Comparison of ENCODE assay signal across 24 cellular contexts in the genomic region with DNA sequence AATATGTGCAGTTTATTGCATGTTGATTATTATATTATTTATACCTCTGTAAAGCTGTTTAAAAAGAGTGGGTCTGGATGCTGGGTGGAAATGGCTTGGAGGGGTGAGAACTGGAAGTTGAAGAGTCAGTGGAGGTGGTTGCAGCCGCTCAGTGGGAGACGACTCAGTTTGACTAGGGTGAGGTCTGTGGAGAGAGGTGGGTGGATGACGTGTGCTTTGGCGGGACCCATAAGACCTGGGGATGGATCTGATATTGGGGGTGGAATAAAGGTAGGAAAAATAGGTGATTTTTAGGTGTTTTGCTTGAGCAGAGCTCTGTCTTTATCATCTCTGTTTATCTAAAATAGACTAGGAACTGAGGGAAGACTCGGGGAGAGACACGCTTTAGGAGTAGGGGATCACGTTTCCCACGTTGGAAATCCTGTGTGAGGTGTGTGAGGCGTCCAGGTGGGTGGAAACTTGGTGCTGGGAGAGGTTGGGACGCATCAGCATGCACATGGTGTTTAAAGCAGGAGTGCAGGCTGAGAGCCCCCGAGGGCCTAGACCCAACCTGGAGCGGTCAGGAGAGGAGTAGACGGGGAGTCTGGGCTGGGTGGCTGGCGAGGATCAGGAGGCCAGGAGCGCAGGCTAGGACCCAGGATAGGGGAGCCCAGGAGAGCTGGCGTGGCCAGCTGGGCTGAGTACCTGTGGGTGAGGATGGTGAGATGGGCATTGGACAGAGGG. TPM values are rescaled to one million over a fixed set of nuclear protein-coding genes. Genes with fewer than 3 reads are reported as not detected.
DNase-seq lines count a peak whose midpoint lies in the region; ATAC-seq, FAIRE-seq and TF ChIP-seq lines count a peak whose summit lies in the region.
"Had no signal": no experiment of that assay in that cellular context is flagged by ENCODE, and none has a peak within 500 bp of the region (broad histone marks: within the 10 kb centered on the region; RNA-seq: fewer than 3 reads in every experiment).

No MANE protein-coding gene starts in this region.

- no peak overlapping the region for H3K9ac ChIP-seq in neuronal stem cell (ENCODE audit: low read depth, low read length, poor library complexity)

- no peak overlapping the region for H2BK15ac ChIP-seq in neuronal stem cell (ENCODE audit: low read length)

- no peaks in the 10 kb centered on the region for H3K9me3 Mint-ChIP-seq in activated naive CD4-positive, alpha-beta T cell treated with anti-CD3 and anti-CD28 coated beads, Interleukin-2, amount 10 ng/mL, durations not matched to agents 7 days and 5 days
- H3K9me3 Mint-ChIP-seq: CD8-positive, alpha-beta memory T cell; H9 had no signal

- peak overlapping the region; percentile 32 for H3K23ac ChIP-seq in neuronal stem cell (ENCODE audit: low read depth, low read length, poor library complexity)

- no peak overlapping the region for H3K4me2 ChIP-seq in neuronal stem cell (ENCODE audit: insufficient read depth, low read length, poor library complexity, severe bottlenecking)

- in situ Hi-C loops in G401 (cut with HindIII; ENCODE audit: low sequenced_read_pairs) = no loop called here

- H3K36me3 Mint-ChIP-seq in activated naive CD4-positive, alpha-beta T cell treated with anti-CD3 and anti-CD28 coated beads, Interleukin-2, amount 10 ng/mL, durations not matched to agents 7 days and 5 days = no peaks in the 10 kb centered on the region
- H3K36me3 Mint-ChIP-seq: CD8-positive, alpha-beta memory T cell had no signal

- H3K4me1 ChIP-seq in neuronal stem cell (ENCODE audit: control insufficient read depth in 2 of 2, insufficient read depth in 1 of 2, low read depth in 1 of 2, low read length in 2 of 2) = no peaks in the 10 kb centered on the region

- H3K9me3 ChIP-seq in neuronal stem cell (replicated peaks in 1 of 2; ENCODE audit: control insufficient read depth in 2 of 2, insufficient read depth in 1 of 2, low read depth in 1 of 2, low read length in 2 of 2) = peaks cover 0 to 2% of the 10 kb centered on the region in 2 donors
- H3K9me3 ChIP-seq: SJCRH30 had no signal

- H2BK12ac ChIP-seq in neuronal stem cell (ENCODE audit: low read length) = no peak overlapping the region

- CTCF ChIA-PET in activated naive CD4-positive, alpha-beta T cell treated with anti-CD3 and anti-CD28 coated beads, Interleukin-2, amount 10 ng/mL, durations not matched to agents 7 days and 5 days (lab: Charles Lee) = no interaction called here

- DNase-seq in cardiac septum (ENCODE audit: low spot score) (peak; percentile 26), Right ventricle myocardium inferior (ENCODE audit: missing footprints) (no peak), coronary artery (ENCODE audit: low spot score) (peak; percentile 47), neuronal stem cell (ENCODE audit: low spot score) (no peak), urothelium cell line (ENCODE audit: low spot score) (peak; percentile 2), G401 (ENCODE audit: low spot score) (no peak)
- no peak for DNase-seq in activated naive CD4-positive, alpha-beta T cell treated with anti-CD3 and anti-CD28 coated beads, Interleukin-2, amount 10 ng/mL, durations not matched to agents 7 days and 5 days
- DNase-seq: Calu3; CD8-positive, alpha-beta memory T cell; DMS153; GDM1; H9; KG1; NCI-H1092 treated with DMSO at 0.1 percent for 48 hours; NCI-H1436 treated with DMSO at 0.1 percent for 48 hours; NCI-H2029; NCI-H2227 treated with DMSO at 0.1 percent for 48 hours; NCI-H510A; NCI-H748 treated with DMSO at 0.1 percent for 48 hours; NK-92 treated with Interleukin-12 subunit alpha and Interleukin-12 subunit beta, amount 100 ng/mL, for 24 hours had no signal

- no peak overlapping the region for H2AFZ ChIP-seq in neuronal stem cell (ENCODE audit: low read length)

- WGBS in neuronal stem cell (ENCODE audit: extremely low coverage in 2 of 2, insufficient read length in 2 of 2, insufficient replicate concordance in 1 of 2), 2 donors = no CpG with 5 or more reads among the region's 16 CpGs

- ATAC-seq in Right ventricle myocardium inferior (no peak), GM18519 (IDR thresholded peaks at IDR 0.05; ENCODE audit: low FRiP score, unreplicated experiment) (no peak)
- ATAC-seq: Panc1 had no signal

- intact Hi-C loops in cardiac septum (cut with DNase I) (loop anchor here (10.0 kb wide), 1 partner anchor 64 kb away; no protein-coding TSS in a partner anchor), Right ventricle myocardium inferior (cut with DNase I) (no loop called here)

- H3K27ac Mint-ChIP-seq in activated naive CD4-positive, alpha-beta T cell treated with anti-CD3 and anti-CD28 coated beads, Interleukin-2, amount 10 ng/mL, durations not matched to agents 7 days and 5 days = no peak overlapping the region
- H3K27ac Mint-ChIP-seq: CD8-positive, alpha-beta memory T cell; H9 had no signal

- H2BK120ac ChIP-seq in neuronal stem cell (ENCODE audit: low read depth, low read length) = no peak overlapping the region

- peaks cover 0 to 12% of the 10 kb centered on the region in 2 donors for H3K36me3 ChIP-seq in neuronal stem cell (replicated peaks in 1 of 2; ENCODE audit: control insufficient read depth in 2 of 2, insufficient read depth in 2 of 2, low read length in 2 of 2)
- H3K36me3 ChIP-seq: SJCRH30 had no signal

- H2BK5ac ChIP-seq in neuronal stem cell (ENCODE audit: low read length) = no peak overlapping the region

- no peak overlapping the region for H2AK5ac ChIP-seq in neuronal stem cell (ENCODE audit: low read depth, low read length)

- no peak overlapping the region for H3K4ac ChIP-seq in neuronal stem cell (ENCODE audit: low read length)

- H3K27me3 ChIP-seq in neuronal stem cell (ENCODE audit: control insufficient read depth in 3 of 3, insufficient read depth in 3 of 3, low read depth in 1 of 3, low read length in 3 of 3) = no peaks in the 10 kb centered on the region
- H3K27me3 ChIP-seq: SJCRH30 had no signal

- H3K4me3 ChIP-seq in coronary artery (no peak overlapping the region), neuronal stem cell (ENCODE audit: low read length in 2 of 2) (peak overlapping the region in 1 of 2 donors; percentile 15)
- H3K4me3 ChIP-seq: SJCRH30 had no signal

- H4K91ac ChIP-seq in neuronal stem cell (ENCODE audit: low read depth, low read length, poor library complexity) = no peak overlapping the region

- no peaks in the 10 kb centered on the region for H3K79me1 ChIP-seq in neuronal stem cell (ENCODE audit: low read depth, low read length)

- TF ChIP-seq CTCF in coronary artery (IDR thresholded peaks at IDR 0.05) = no peak

- H3K4me3 Mint-ChIP-seq in activated naive CD4-positive, alpha-beta T cell treated with anti-CD3 and anti-CD28 coated beads, Interleukin-2, amount 10 ng/mL, durations not matched to agents 7 days and 5 days = no peak overlapping the region
- H3K4me3 Mint-ChIP-seq: CD8-positive, alpha-beta memory T cell; H9 had no signal

- H3K27me3 Mint-ChIP-seq in activated naive CD4-positive, alpha-beta T cell treated with anti-CD3 and anti-CD28 coated beads, Interleukin-2, amount 10 ng/mL, durations not matched to agents 7 days and 5 days = no peaks in the 10 kb centered on the region
- H3K27me3 Mint-ChIP-seq: CD8-positive, alpha-beta memory T cell had no signal

- no peaks in the 10 kb centered on the region for H3K4me1 Mint-ChIP-seq in activated naive CD4-positive, alpha-beta T cell treated with anti-CD3 and anti-CD28 coated beads, Interleukin-2, amount 10 ng/mL, durations not matched to agents 7 days and 5 days
- H3K4me1 Mint-ChIP-seq: CD8-positive, alpha-beta memory T cell had no signal

- H4K8ac ChIP-seq in neuronal stem cell (ENCODE audit: low read depth, low read length) = no peak overlapping the region

- no peak overlapping the region for H3K14ac ChIP-seq in neuronal stem cell (ENCODE audit: low read length)

- H3K27ac ChIP-seq in coronary artery (no peak overlapping the region), neuronal stem cell (replicated peaks; ENCODE audit: low read length) (no peak overlapping the region)
- H3K27ac ChIP-seq: C4-2B, SJCRH30 had no signal

- no peak for FAIRE-seq in urothelium cell line (lab: Jason Lieb, UNC)

- no peak overlapping the region for H3K18ac ChIP-seq in neuronal stem cell (ENCODE audit: low read length)

RNA-seq across cellular contexts. Expression of a gene that starts 17.2 kb away (rescaled TPM):
- total RNA-seq in cardiac septum (7.5 TPM), Right ventricle myocardium inferior (8.3 TPM)
- polyA plus RNA-seq in neuronal stem cell (2013, experiment 1 of 2) = 6.8 TPM
- 7.4 TPM for polyA plus RNA-seq in neuronal stem cell (2013, experiment 2 of 2)
- total RNA-seq in G401 (2014; rRNA removed; shearing (Covaris generic)) = 1.4 and 3.8 TPM in 2 replicates

RNA-seq across cellular contexts. Expression of a gene that starts 39.3 kb away (rescaled TPM):
- 64.0 TPM for total RNA-seq in cardiac septum
- 83.8 TPM for total RNA-seq in Right ventricle myocardium inferior
- polyA plus RNA-seq in neuronal stem cell (2013, experiment 1 of 2) = 106 TPM
- polyA plus RNA-seq in neuronal stem cell (2013, experiment 2 of 2) = 109 TPM
- 162 and 165 TPM in 2 replicates for total RNA-seq in G401 (2014; rRNA removed; shearing (Covaris generic))

Comparison
In these comparisons a context has a peak if more than half of its experiments do, and no peak if none do; other contexts are left out.
1. DNase-seq: peak in cardiac septum (single experiment), coronary artery (single experiment) and urothelium cell line (single experiment); none in Right ventricle myocardium inferior (single experiment), neuronal stem cell (single experiment), activated naive CD4-positive, alpha-beta T cell treated with anti-CD3 and anti-CD28 coated beads, Interleukin-2, amount 10 ng/mL, durations not matched to agents 7 days and 5 days (single experiment) and G401 (single experiment).